In the genomic region with DNA sequence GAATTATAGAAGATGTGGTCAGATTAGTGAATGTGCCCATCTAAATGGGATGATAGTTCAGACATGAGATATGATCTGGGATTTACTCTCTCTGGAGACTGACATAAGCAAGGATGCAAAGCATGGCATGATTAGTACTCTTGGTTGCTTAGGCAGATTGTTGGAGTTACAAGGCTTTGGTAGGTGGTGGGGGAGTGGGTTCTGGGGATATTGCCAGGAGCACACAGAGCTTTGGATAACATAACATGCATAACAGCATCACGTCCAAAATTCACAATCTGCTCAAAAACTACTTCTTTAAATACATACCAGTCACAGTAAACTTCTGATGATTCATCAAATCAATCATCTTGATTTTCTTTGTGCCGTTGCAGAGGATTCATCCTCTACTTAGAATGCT, we compare ENCODE assay signal across 15 cellular contexts.
DNase-seq lines count a peak whose midpoint lies in the region; TF ChIP-seq lines count a peak whose summit lies in the region.
"Had no signal": no experiment of that assay in that cellular context is flagged by ENCODE, and none has a peak within 500 bp of the region (broad histone marks: within the 10 kb centered on the region; RNA-seq: fewer than 3 reads in every experiment).

No MANE protein-coding gene starts in this region.

- peak; percentile 72 for DNase-seq in Ammon's horn (ENCODE audit: low spot score)
- peak; percentile 74 to 90 for DNase-seq in NCI-H446 (lab: John Stamatoyannopoulos, UW)
- DNase-seq in astrocyte of the hippocampus (ENCODE audit: low read depth, low spot score): peak; percentile 4
- DNase-seq in BE2C: no peak
- DNase-seq in activated CD4-positive, alpha-beta T cell treated with anti-CD3 and anti-CD28 coated beads for 1 hour: no peak
- no peak for DNase-seq in T-helper 9 cell
- DNase-seq: C1 segment of cervical spinal cord; Calu3; CD4-positive, alpha-beta memory T cell; COR-L47; DMS153; DND-41; H9; HFFc6 had no signal

- H3K27me3 ChIP-seq in BE2C: no peaks in the 10 kb centered on the region

- no peak overlapping the region for H3K4me3 ChIP-seq in BE2C (ENCODE audit: low read depth, low read length)
- H3K4me3 ChIP-seq: GM23338 had no signal

- H3K9me3 ChIP-seq in BE2C: no peaks in the 10 kb centered on the region

- TF ChIP-seq CTCF in BE2C (IDR thresholded peaks at IDR 0.05; ENCODE audit: low read depth, low read length): no peak

- no peaks in the 10 kb centered on the region for H3K36me3 ChIP-seq in BE2C

- H3K4me1 ChIP-seq in BE2C: no peaks in the 10 kb centered on the region

Comparison
In these comparisons a context has a peak if more than half of its experiments do, and no peak if none do; other contexts are left out.
1. DNase-seq: peak in Ammon's horn (single experiment), NCI-H446 (2 of 2) and astrocyte of the hippocampus (single experiment); none in BE2C (single experiment), activated CD4-positive, alpha-beta T cell treated with anti-CD3 and anti-CD28 coated beads for 1 hour (single experiment) and T-helper 9 cell (single experiment).